Comparison of ENCODE assay signal across 9 cellular contexts in genomic region chr5:372911-373709, GRCh38. TPM values are rescaled to one million over a fixed set of nuclear protein-coding genes. Genes with fewer than 3 reads are reported as not detected.
DNase-seq lines count a peak whose midpoint lies in the region; ATAC-seq, FAIRE-seq and TF ChIP-seq lines count a peak whose summit lies in the region.
"Had no signal": no experiment of that assay in that cellular context is flagged by ENCODE, and none has a peak within 500 bp of the region (broad histone marks: within the 10 kb centered on the region; RNA-seq: fewer than 3 reads in every experiment).

No MANE protein-coding gene starts in this region.

- peak overlapping the region; percentile 29 to 67 for H3K4me3 Mint-ChIP-seq in stimulated activated naive B cell treated with anti-CD40 and anti-IgM and Interleukin-4, amounts not matched to agents 10 μg/mL and 1 μg/mL and 100 μg/mL, for 72 hours

- peak overlapping the region; percentile 20 for H3K4me2 ChIP-seq in endothelial cell of umbilical vein (ENCODE audit: insufficient read depth, low read length)

- peak; percentile 3 for ATAC-seq in GM19463 (IDR thresholded peaks at IDR 0.05; ENCODE audit: unreplicated experiment)
- ATAC-seq in stimulated activated naive B cell treated with anti-CD40 and anti-IgM and Interleukin-4, amounts not matched to agents 10 μg/mL and 1 μg/mL and 100 μg/mL, for 72 hours (replicated peaks) = peak in 1 of 2 donors; percentile 8

- dilution Hi-C loops in endothelial cell of umbilical vein (cut with MboI; ENCODE audit: extremely low pct_ligation_motif_present, low sequenced_read_pairs) = no loop called here

- POLR2A ChIA-PET in endothelial cell of umbilical vein (lab: Charles Lee) = no interaction called here

- peaks cover 4 to 10% of the 10 kb centered on the region in 2 donors for H3K27me3 Mint-ChIP-seq in stimulated activated naive B cell treated with anti-CD40 and anti-IgM and Interleukin-4, amounts not matched to agents 10 μg/mL and 1 μg/mL and 100 μg/mL, for 72 hours

- no peaks in the 10 kb centered on the region for H3K9me1 ChIP-seq in endothelial cell of umbilical vein (replicated peaks; ENCODE audit: control insufficient read depth, extremely low read depth, insufficient read depth, low read length)

- no peaks in the 10 kb centered on the region for H3K79me2 ChIP-seq in endothelial cell of umbilical vein (ENCODE audit: control insufficient read depth, insufficient read depth, low read length)

- peaks cover 0 to 2% of the 10 kb centered on the region in 2 donors for H3K9me3 Mint-ChIP-seq in stimulated activated naive B cell treated with anti-CD40 and anti-IgM and Interleukin-4, amounts not matched to agents 10 μg/mL and 1 μg/mL and 100 μg/mL, for 72 hours

- H3K9me3 ChIP-seq in endothelial cell of umbilical vein (replicated peaks; ENCODE audit: control insufficient read depth, insufficient read depth, low read length) (no peaks in the 10 kb centered on the region), MG63 (no peaks in the 10 kb centered on the region)

- H3K9ac ChIP-seq in endothelial cell of umbilical vein (replicated peaks; ENCODE audit: extremely low read depth, insufficient read depth, low read length) = peak overlapping the region; percentile 90

- FAIRE-seq in D721Med (lab: Jason Lieb, UNC) (no peak), endothelial cell of umbilical vein (lab: Jason Lieb, UNC) (no peak)
- FAIRE-seq: endometrium had no signal

- H3K27me3 ChIP-seq in endothelial cell of umbilical vein (ENCODE audit: control insufficient read depth in 2 of 2, insufficient read depth in 2 of 2, low read length in 2 of 2) (no peaks in the 10 kb centered on the region), MG63 (no peaks in the 10 kb centered on the region)

- H2AFZ ChIP-seq in endothelial cell of umbilical vein (ENCODE audit: low read depth, low read length) = peak overlapping the region; percentile 24

- DNase-seq in D721Med (ENCODE audit: insufficient read length, low spot score) = peak; percentile 14
- peak; percentile 65 for DNase-seq in NCI-H2171 (lab: John Stamatoyannopoulos, UW)
- DNase-seq in endothelial cell of umbilical vein (ENCODE audit: low read depth, low spot score) = peak; percentile 15
- peak; percentile 4 for DNase-seq in stimulated activated naive B cell treated with anti-CD40 and anti-IgM and Interleukin-4, amounts not matched to agents 10 μg/mL and 1 μg/mL and 100 μg/mL, for 72 hours
- no peak for DNase-seq in germinal center (ENCODE audit: low spot score)
- no peak for DNase-seq in MG63
- DNase-seq in 8988T = no peak

- BruUV-seq in endothelial cell of umbilical vein (replicated peaks; lab: Mats Ljungman, UMichigan) = no TSS peak

- H3K36me3 Mint-ChIP-seq in stimulated activated naive B cell treated with anti-CD40 and anti-IgM and Interleukin-4, amounts not matched to agents 10 μg/mL and 1 μg/mL and 100 μg/mL, for 72 hours = peaks cover 84 to 85% of the 10 kb centered on the region in 2 donors

- TF ChIP-seq POLR2A in endothelial cell of umbilical vein (IDR thresholded peaks at IDR 0.05; ENCODE audit: low read depth, low read length) = no peak

- no peaks in the 10 kb centered on the region for H4K20me1 ChIP-seq in endothelial cell of umbilical vein (replicated peaks; ENCODE audit: control insufficient read depth, extremely low read depth, insufficient read depth, low read length)

- CTCF ChIA-PET in endothelial cell of umbilical vein (lab: Charles Lee) = interaction anchor here (1.4 kb wide), 1 partner anchor 8 kb away, joined by 6 read pairs; no protein-coding TSS in a partner anchor

- H3K36me3 ChIP-seq in endothelial cell of umbilical vein (ENCODE audit: control insufficient read depth in 2 of 2, extremely low read depth in 1 of 2, insufficient read depth in 2 of 2, low read length in 2 of 2) = no peaks in the 10 kb centered on the region
- H3K36me3 ChIP-seq in MG63 = peaks cover 5% of the 10 kb centered on the region

- no peak for TF ChIP-seq CTCF in D721Med (IDR thresholded peaks at IDR 0.05; ENCODE audit: insufficient read depth, missing control alignments)
- no peak for TF ChIP-seq CTCF in endothelial cell of umbilical vein (IDR thresholded peaks at IDR 0.05; ENCODE audit: extremely low read depth in 1 of 2, insufficient read depth in 1 of 2, low read depth in 1 of 2, low read length in 2 of 2)

- intact Hi-C loops in endothelial cell of umbilical vein (cut with micrococcal nuclease) = loop anchor here (2.0 kb wide), 1 partner anchor 22 kb away; no protein-coding TSS in a partner anchor

- peak overlapping the region; percentile 78 for H3K27ac ChIP-seq in endothelial cell of umbilical vein (ENCODE audit: insufficient read depth, low read depth, low read length)

- peak overlapping the region; percentile 96 for H3K27ac Mint-ChIP-seq in stimulated activated naive B cell treated with anti-CD40 and anti-IgM and Interleukin-4, amounts not matched to agents 10 μg/mL and 1 μg/mL and 100 μg/mL, for 72 hours

- peaks cover 25% of the 10 kb centered on the region for H3K4me1 ChIP-seq in endothelial cell of umbilical vein (ENCODE audit: control insufficient read depth, extremely low read depth, insufficient read depth, low read length)

- H3K4me3 ChIP-seq in endothelial cell of umbilical vein (replicated peaks in 1 of 3; ENCODE audit: insufficient read depth in 1 of 3, low read depth in 1 of 3, low read length in 3 of 3) (peak overlapping the region in 1 of 3 experiments; percentile 29), MG63 (no peak overlapping the region)

- H3K4me1 Mint-ChIP-seq in stimulated activated naive B cell treated with anti-CD40 and anti-IgM and Interleukin-4, amounts not matched to agents 10 μg/mL and 1 μg/mL and 100 μg/mL, for 72 hours = peaks cover 60 to 94% of the 10 kb centered on the region in 2 donors

TF ChIP-seq in endothelial cell of umbilical vein, 7 proteins besides CTCF, POLR2A, EP300 and RAD21:
- TF ChIP-seq MAX (IDR thresholded peaks at IDR 0.05; ENCODE audit: insufficient read depth, insufficient read length) (no peak), GATA2 (IDR thresholded peaks at IDR 0.05; ENCODE audit: insufficient read depth, insufficient read length, low read depth, low read length) (no peak), POLR2AphosphoS5 (IDR thresholded peaks at IDR 0.05; ENCODE audit: insufficient read depth, low read depth, low read length) (no peak), MYC (IDR thresholded peaks at IDR 0.05; ENCODE audit: low read depth, low read length) (no peak), EZH2 (IDR thresholded peaks at IDR 0.05; ENCODE audit: borderline replicate concordance, low read depth, low read length, severe bottlenecking) (no peak), FOS (IDR thresholded peaks at IDR 0.05; ENCODE audit: borderline replicate concordance, insufficient read depth, low read length) (no peak), JUN (IDR thresholded peaks at IDR 0.05; ENCODE audit: borderline replicate concordance, insufficient read depth, insufficient read length, low read depth) (no peak)
TF ChIP-seq in endothelial cell of umbilical vein: peak in this region for 0.

RNA-seq across cellular contexts. Expression of gene AHRR, which starts 51.6 kb away (rescaled TPM):
- 3.1 and 5.1 TPM in 2 replicates for total RNA-seq in endothelial cell of umbilical vein
- polyA plus RNA-seq in endothelial cell of umbilical vein = 7.1 and 7.3 TPM in 2 replicates
- polyA plus RNA-seq in endothelial cell of umbilical vein (2011; cell fraction: cytosol; rRNA removed) = 4.2 and 6.1 TPM in 2 replicates
- polyA plus RNA-seq in endothelial cell of umbilical vein (2011; cell fraction: nucleus; rRNA removed) = 31.8 and 34.4 TPM in 2 replicates
- polyA plus RNA-seq in endothelial cell of umbilical vein (2012) = 4.8 and 5.4 TPM in 2 replicates
- polyA minus RNA-seq in endothelial cell of umbilical vein = 5.6 and 7.4 TPM in 2 replicates
- polyA minus RNA-seq in endothelial cell of umbilical vein (2011; cell fraction: cytosol; rRNA and poly(A)+ RNA removed) = 7.0 TPM
- polyA minus RNA-seq in endothelial cell of umbilical vein (2011; cell fraction: nucleus; rRNA and poly(A)+ RNA removed) = 10.2 and 12.1 TPM in 2 replicates
- 20.6 and 24.5 TPM in 2 replicates for total RNA-seq in MG63 (2014; rRNA removed; shearing (Covaris generic); ENCODE audit: low replicate concordance)

Comparison
In these comparisons a context has a peak if more than half of its experiments do, and no peak if none do; other contexts are left out.
1. DNase-seq: peak in D721Med (single experiment), NCI-H2171 (single experiment), endothelial cell of umbilical vein (single experiment) and stimulated activated naive B cell treated with anti-CD40 and anti-IgM and Interleukin-4, amounts not matched to agents 10 μg/mL and 1 μg/mL and 100 μg/mL, for 72 hours (single experiment); none in germinal center (single experiment), MG63 (single experiment) and 8988T (single experiment).